In genomic region chr5:68460147-68460760, GRCh38 we compare ENCODE assay signal across 8 cellular contexts.
DNase-seq lines count a peak whose midpoint lies in the region; ATAC-seq and TF ChIP-seq lines count a peak whose summit lies in the region.

No MANE protein-coding gene starts in this region.

- no peaks in the 10 kb centered on the region for H3K9me3 ChIP-seq in psoas muscle

- no peaks in the 10 kb centered on the region for H3K27me3 ChIP-seq in psoas muscle (ENCODE audit: insufficient read depth in 3 of 3, low read length in 2 of 3)

- no peaks in the 10 kb centered on the region for H3K9me3 Mint-ChIP-seq in activated CD4-positive, alpha-beta memory T cell treated with anti-CD3 and anti-CD28 coated beads, Interleukin-2, amount 10 ng/mL, durations not matched to agents 7 days and 5 days

- intact Hi-C loops in psoas muscle (cut with DNase I), result loop anchor here (2.0 to 10.0 kb wide), 4 partner anchors 173 to 1215 kb away; no protein-coding TSS in a partner anchor

- no peak overlapping the region for H3K27ac Mint-ChIP-seq in activated CD4-positive, alpha-beta memory T cell treated with anti-CD3 and anti-CD28 coated beads, Interleukin-2, amount 10 ng/mL, durations not matched to agents 7 days and 5 days

- no peak overlapping the region for H3K4me3 ChIP-seq in psoas muscle

- ATAC-seq in GM19395 (IDR thresholded peaks at IDR 0.05; ENCODE audit: unreplicated experiment) (peak; percentile 71), psoas muscle (peak in 3 of 4 donors; percentile 57 to 74 (median 64)), GM21825 (IDR thresholded peaks at IDR 0.05; ENCODE audit: unreplicated experiment) (no peak), HG02938 (IDR thresholded peaks at IDR 0.05; ENCODE audit: unreplicated experiment) (no peak)

- no peaks in the 10 kb centered on the region for H3K36me3 Mint-ChIP-seq in activated CD4-positive, alpha-beta memory T cell treated with anti-CD3 and anti-CD28 coated beads, Interleukin-2, amount 10 ng/mL, durations not matched to agents 7 days and 5 days (ENCODE audit: low read depth)

- DNase-seq in COR-L47 (lab: John Stamatoyannopoulos, UW), result peak; percentile 24
- peak; percentile 31 for DNase-seq in NCI-H1694 (lab: John Stamatoyannopoulos, UW)
- peak; percentile 43 for DNase-seq in activated CD4-positive, alpha-beta memory T cell treated with anti-CD3 and anti-CD28 coated beads, Interleukin-2, amount 10 ng/mL, durations not matched to agents 7 days and 5 days
- DNase-seq in globus pallidus (ENCODE audit: low spot score), result peak; percentile 61
- DNase-seq in psoas muscle, result no peak

- H3K27me3 Mint-ChIP-seq in activated CD4-positive, alpha-beta memory T cell treated with anti-CD3 and anti-CD28 coated beads, Interleukin-2, amount 10 ng/mL, durations not matched to agents 7 days and 5 days, result no peaks in the 10 kb centered on the region

- H3K27ac ChIP-seq in psoas muscle, result no peak overlapping the region

- peaks cover 6% of the 10 kb centered on the region for H3K4me1 ChIP-seq in psoas muscle

- CTCF ChIA-PET in activated CD4-positive, alpha-beta memory T cell treated with anti-CD3 and anti-CD28 coated beads, Interleukin-2, amount 10 ng/mL, durations not matched to agents 7 days and 5 days (lab: Charles Lee), result interaction anchor here (2.0 to 5.2 kb wide), 2 partner anchors 174 to 180 kb away, joined by 8 to 41 read pairs; no protein-coding TSS in a partner anchor

- POLR2A ChIA-PET in activated CD4-positive, alpha-beta memory T cell treated with anti-CD3 and anti-CD28 coated beads, Interleukin-2, amount 10 ng/mL, durations not matched to agents 7 days and 5 days (lab: Charles Lee), result interaction anchor here (1.0 to 2.2 kb wide), 2 partner anchors 172 to 174 kb away, joined by 3 to 8 read pairs; no protein-coding TSS in a partner anchor

- peak; percentile 68 for TF ChIP-seq CTCF in psoas muscle (IDR thresholded peaks at IDR 0.05)

- H3K4me1 Mint-ChIP-seq in activated CD4-positive, alpha-beta memory T cell treated with anti-CD3 and anti-CD28 coated beads, Interleukin-2, amount 10 ng/mL, durations not matched to agents 7 days and 5 days, result peaks cover 13% of the 10 kb centered on the region

- 58 to 62% (median 60%) methylated on average over 3 of the region's 3 CpGs for WGBS in psoas muscle, 3 donors

- no peaks in the 10 kb centered on the region for H3K36me3 ChIP-seq in psoas muscle (ENCODE audit: insufficient read depth in 1 of 2, low read depth in 1 of 2)

- H3K4me3 Mint-ChIP-seq in activated CD4-positive, alpha-beta memory T cell treated with anti-CD3 and anti-CD28 coated beads, Interleukin-2, amount 10 ng/mL, durations not matched to agents 7 days and 5 days, result no peak overlapping the region

Comparison
In these comparisons a context has a peak if more than half of its experiments do, and no peak if none do; other contexts are left out.
1. DNase-seq: peak in COR-L47 (single experiment), NCI-H1694 (single experiment), activated CD4-positive, alpha-beta memory T cell treated with anti-CD3 and anti-CD28 coated beads, Interleukin-2, amount 10 ng/mL, durations not matched to agents 7 days and 5 days (single experiment) and globus pallidus (single experiment); none in psoas muscle (0 of 2).
2. ATAC-seq: peak in GM19395 (single experiment) and psoas muscle (3 of 4); none in GM21825 (single experiment) and HG02938 (single experiment).